In the genomic region with DNA sequence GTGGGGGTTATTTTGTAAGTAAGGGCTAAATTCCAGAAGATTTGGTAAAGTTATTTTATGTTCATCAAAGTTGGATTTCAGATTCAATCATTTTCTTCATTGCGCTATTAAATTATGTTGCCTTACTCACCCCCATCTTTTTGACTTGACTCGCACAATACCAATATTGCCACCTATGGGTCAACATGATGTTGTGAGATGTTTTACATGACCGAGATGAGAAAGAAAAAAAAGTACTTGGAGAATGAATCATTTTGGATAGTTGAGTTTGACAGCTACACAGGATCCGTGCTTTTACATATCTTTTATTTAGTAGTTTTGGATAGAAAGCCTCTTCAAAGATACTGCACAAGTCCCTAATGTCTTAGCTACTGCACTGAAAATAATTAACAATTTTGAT, we compare ENCODE assay signal across 9 cellular contexts.
A peak's percentile ranks its signal among the peaks of the same experiment; 100 is the strongest.
DNase-seq lines count a peak whose midpoint lies in the region; ATAC-seq, FAIRE-seq and TF ChIP-seq lines count a peak whose summit lies in the region.
"Had no signal": no experiment of that assay in that cellular context is flagged by ENCODE, and none has a peak within 500 bp of the region (broad histone marks: within the 10 kb centered on the region; RNA-seq: fewer than 3 reads in every experiment).

No MANE protein-coding gene starts in this region.

- H3K79me2 ChIP-seq in OCI-LY1 (ENCODE audit: insufficient read depth, low read length): no peaks in the 10 kb centered on the region

- ATAC-seq in heart left ventricle: no peak
- ATAC-seq in left ventricle myocardium superior: no peak
- ATAC-seq in GM18520 (IDR thresholded peaks at IDR 0.05; ENCODE audit: unreplicated experiment): no peak
- no peak for ATAC-seq in HG03565 (IDR thresholded peaks at IDR 0.05; ENCODE audit: unreplicated experiment)

- no peaks in the 10 kb centered on the region for H3F3A ChIP-seq in OCI-LY1 (ENCODE audit: insufficient read depth, low read length)

- H3K36me3 ChIP-seq in heart left ventricle (no peaks in the 10 kb centered on the region), OCI-LY1 (ENCODE audit: insufficient read depth, low read length) (no peaks in the 10 kb centered on the region)

- H3K9me3 ChIP-seq in heart left ventricle (no peaks in the 10 kb centered on the region), OCI-LY1 (ENCODE audit: low read length) (no peaks in the 10 kb centered on the region)

- TF ChIP-seq CTCF in heart left ventricle (IDR thresholded peaks at IDR 0.05): peak in 11 of 12 donors; percentile 25 to 65 (median 46)
- peak; percentile 57 for TF ChIP-seq CTCF in OCI-LY1 (IDR thresholded peaks at IDR 0.05; ENCODE audit: low read length)
- TF ChIP-seq CTCF in fibroblast of pulmonary artery (IDR thresholded peaks at IDR 0.05; ENCODE audit: low read length, missing control alignments): peak; percentile 65

- DNase-seq in heart left ventricle: peak in 1 of 5 donors; percentile 16
- no peak for DNase-seq in left ventricle myocardium superior
- DNase-seq in fibroblast of pulmonary artery (ENCODE audit: low read depth): peak; percentile 81
- DNase-seq in urothelium cell line (ENCODE audit: low spot score): peak; percentile 31
- DNase-seq in activated gamma-delta T cell treated with Interleukin-2 at 50 U/mL for 16 hours: no peak
- DNase-seq: activated CD8-positive, alpha-beta memory T cell treated with anti-CD3 and anti-CD28 coated beads, Interleukin-2, amount 50 U/mL, for 48 hours had no signal

- no peak overlapping the region for H2AFZ ChIP-seq in OCI-LY1 (ENCODE audit: low read length)

- H4K20me1 ChIP-seq in OCI-LY1 (ENCODE audit: insufficient read depth, low read length): no peaks in the 10 kb centered on the region

- no peaks in the 10 kb centered on the region for H3K27me3 ChIP-seq in heart left ventricle
- H3K27me3 ChIP-seq in OCI-LY1 (ENCODE audit: insufficient read depth, low read length): no peaks in the 10 kb centered on the region

- H3K4me3 ChIP-seq in heart left ventricle: no peak overlapping the region
- H3K4me3 ChIP-seq in OCI-LY1 (ENCODE audit: low read depth, low read length, poor library complexity, severe bottlenecking): no peak overlapping the region
- H3K4me3 ChIP-seq in fibroblast of pulmonary artery (replicated peaks; ENCODE audit: low read depth, low read length): no peak overlapping the region

- H3K4me2 ChIP-seq in OCI-LY1 (ENCODE audit: low read length): no peak overlapping the region

- no peak overlapping the region for H3K27ac ChIP-seq in heart left ventricle
- no peak overlapping the region for H3K27ac ChIP-seq in OCI-LY1 (ENCODE audit: low read depth, low read length, poor library complexity, severe bottlenecking)

- intact Hi-C loops in heart left ventricle (cut with DNase I) (loop anchor here in 9 of 10 donors (2.0 to 10.0 kb wide), 6 partner anchors 317 to 650 kb away; no protein-coding TSS in a partner anchor), left ventricle myocardium superior (cut with micrococcal nuclease) (loop anchor here (10.0 kb wide), 2 partner anchors 317 to 647 kb away; no protein-coding TSS in a partner anchor)

- no peaks in the 10 kb centered on the region for H3K9me2 ChIP-seq in OCI-LY1 (ENCODE audit: low read depth, low read length)

- TF ChIP-seq POLR2A in heart left ventricle (IDR thresholded peaks at IDR 0.05): no peak

- 34 to 49% (median 38%) methylated on average over 4 of the region's 4 CpGs for WGBS in heart left ventricle, 4 donors

- H3K4me1 ChIP-seq in heart left ventricle (peaks cover 0 to 12% (median 6%) of the 10 kb centered on the region in 12 donors), OCI-LY1 (ENCODE audit: insufficient read depth, low read length, severe bottlenecking) (no peaks in the 10 kb centered on the region)

- FAIRE-seq in urothelium cell line (lab: Jason Lieb, UNC): no peak

- H3K9ac ChIP-seq in OCI-LY1 (ENCODE audit: low read length): no peak overlapping the region

Comparison
In these comparisons a context has a peak if more than half of its experiments do, and no peak if none do; other contexts are left out.
1. DNase-seq: peak in fibroblast of pulmonary artery (single experiment) and urothelium cell line (single experiment); none in left ventricle myocardium superior (single experiment) and activated gamma-delta T cell treated with Interleukin-2 at 50 U/mL for 16 hours (single experiment).
2. Peak in every context shown above with its lines, with median percentiles within 50 percentile points of each other: CTCF ChIP-seq.